ENCODE assay signal across 32 cellular contexts in genomic region chr17:3260600-3260999, GRCh38. TPM values are rescaled to one million over a fixed set of nuclear protein-coding genes. Genes with fewer than 3 reads are reported as not detected.
"Had no signal": no experiment of that assay in that cellular context is flagged by ENCODE, and none has a peak within 500 bp of the region (broad histone marks: within the 10 kb centered on the region; RNA-seq: fewer than 3 reads in every experiment).

No MANE protein-coding gene starts in this region.

- H3K4me3 Mint-ChIP-seq: activated CD8-positive, alpha-beta T cell treated with anti-CD3 and anti-CD28 coated beads, Interleukin-2, amount 10 ng/mL, durations not matched to agents 7 days and 5 days; activated naive CD4-positive, alpha-beta T cell treated with anti-CD3 and anti-CD28 coated beads for 36 hours; activated T-cell treated with anti-CD3 and anti-CD28 coated beads, Interleukin-2, amount 50 U/mL, for 24 hours; brain had no signal

- H3K27ac ChIP-seq: adrenal gland, SJCRH30, SK-N-MC, WERI-Rb-1 had no signal

- H3K36me3 ChIP-seq: adrenal gland, SJCRH30, WERI-Rb-1 had no signal

- H3K4me1 Mint-ChIP-seq: brain had no signal

- FAIRE-seq: astrocyte, bronchial epithelial cell had no signal

- H3K4me3 ChIP-seq: adrenal gland, SJCRH30, SK-N-MC had no signal

- H3K27me3 ChIP-seq: SJCRH30 had no signal

- H3K27ac Mint-ChIP-seq: activated CD8-positive, alpha-beta T cell treated with anti-CD3 and anti-CD28 coated beads, Interleukin-2, amount 10 ng/mL, durations not matched to agents 7 days and 5 days; activated naive CD4-positive, alpha-beta T cell treated with anti-CD3 and anti-CD28 coated beads for 36 hours; activated naive CD4-positive, alpha-beta T cell treated with anti-CD3 and anti-CD28 coated beads, Interleukin-2, amount 50 U/mL, for 72 hours; activated T-cell treated with anti-CD3 and anti-CD28 coated beads, Interleukin-2, amount 50 U/mL, for 24 hours; brain had no signal

- H3K9me3 Mint-ChIP-seq: activated T-cell treated with anti-CD3 and anti-CD28 coated beads, Interleukin-2, amount 50 U/mL, for 24 hours had no signal

- H3K9me3 ChIP-seq: adrenal gland, SJCRH30 had no signal

- H3K4me1 ChIP-seq: adrenal gland, SJCRH30 had no signal

- H3K36me3 Mint-ChIP-seq: brain had no signal

- ATAC-seq: activated CD8-positive, alpha-beta T cell treated with anti-CD3 and anti-CD28 coated beads, Interleukin-2, amount 10 ng/mL, durations not matched to agents 7 days and 5 days; activated naive CD4-positive, alpha-beta T cell treated with anti-CD3 and anti-CD28 coated beads, Interleukin-2, amount 50 U/mL, for 72 hours had no signal

- DNase-seq: activated CD4-positive, alpha-beta T cell treated with anti-CD3 and anti-CD28 coated beads for 1 hour; activated CD4-positive, alpha-beta T cell treated with anti-CD3 and anti-CD28 coated beads for 48 hours; activated CD4-positive, alpha-beta T cell treated with anti-CD3 and anti-CD28 coated beads, Interleukin-2, amount 50 U/mL, for 48 hours; activated CD4-positive, CD25-positive, alpha-beta regulatory T cell; activated CD8-positive, alpha-beta T cell treated with anti-CD3 and anti-CD28 coated beads, Interleukin-2, amount 10 ng/mL, durations not matched to agents 7 days and 5 days; activated gamma-delta T cell treated with Interleukin-2 at 50 U/mL for 16 hours; activated naive CD4-positive, alpha-beta T cell treated with anti-CD3 and anti-CD28 coated beads for 36 hours; activated T-cell treated with anti-CD3 and anti-CD28 coated beads, Interleukin-2, amount 50 U/mL, for 24 hours; adrenal gland; NCI-H1092 treated with DMSO at 0.1 percent for 48 hours; NCI-H1417; NCI-H146; NCI-H187; NCI-H2029 treated with DMSO at 0.1 percent for 48 hours; NCI-H2107; NCI-H2171; NCI-H510A; NCI-H526; NCI-H748 treated with DMSO at 0.1 percent for 48 hours; OCI-M1; SHP77; SJCRH30; T1000; WERI-Rb-1 had no signal

RNA-seq across cellular contexts. Expression of gene OR3A1, which starts 37.6 kb away (rescaled TPM):
- total RNA-seq: astrocyte, bronchial epithelial cell, M059J had no signal
- polyA plus RNA-seq: adrenal gland had no signal

RNA-seq across cellular contexts. Expression of gene OR1A1, which starts 53.1 kb away (rescaled TPM):
- total RNA-seq: activated CD8-positive, alpha-beta T cell treated with anti-CD3 and anti-CD28 coated beads, Interleukin-2, amount 10 ng/mL, durations not matched to agents 7 days and 5 days; activated naive CD4-positive, alpha-beta T cell treated with anti-CD3 and anti-CD28 coated beads for 36 hours; activated naive CD4-positive, alpha-beta T cell treated with anti-CD3 and anti-CD28 coated beads, Interleukin-2, amount 50 U/mL, for 72 hours; adrenal gland; astrocyte; bronchial epithelial cell; M059J; SJCRH30; T-helper 1 cell treated with Interleukin-12 subunit alpha and Interleukin-12 subunit beta and Interleukin-4 antibody, amounts not matched to agents 30 ng/mL and 1 ng/mL, for 36 hours; T-helper 2 cell treated with Interferon-gamma antibody and Interleukin-4, amounts not matched to agents 100 ng/mL and 5 ng/mL, for 36 hours had no signal
- polyA plus RNA-seq: adrenal gland had no signal
